8 cellular contexts compared by ENCODE assay signal in the genomic region with DNA sequence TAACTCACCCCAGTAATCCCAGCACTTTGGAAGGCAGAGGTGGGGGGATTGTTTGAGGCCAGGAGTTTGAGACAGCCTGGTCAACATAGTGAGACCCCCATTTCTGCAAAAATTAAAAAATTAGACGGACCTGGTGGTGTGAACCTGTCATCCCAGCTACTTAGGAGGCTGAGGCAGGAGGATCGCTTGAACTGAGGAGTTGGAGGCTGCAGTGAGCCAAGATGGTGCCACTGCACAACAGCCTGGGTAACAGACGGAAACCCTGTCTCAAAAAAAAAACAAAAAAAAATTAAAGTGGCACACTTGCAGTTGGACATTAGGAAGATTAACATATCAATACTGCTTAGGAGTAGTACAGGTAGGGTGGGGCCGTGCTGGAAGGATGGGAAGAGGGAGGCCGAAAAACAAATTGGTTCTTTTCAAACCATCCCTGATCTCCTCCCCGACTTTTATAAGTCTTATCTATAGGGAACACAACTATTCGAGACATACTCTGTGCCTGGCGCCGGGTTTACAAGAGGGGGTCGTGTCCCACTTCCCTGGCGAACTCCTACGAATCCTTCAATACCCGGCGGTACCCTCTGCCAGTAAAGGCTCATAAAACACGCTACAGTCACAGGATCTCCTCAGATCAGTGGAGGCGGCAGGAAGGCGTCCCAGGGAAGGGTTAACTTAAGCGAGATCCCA. TPM values are rescaled to one million over a fixed set of nuclear protein-coding genes. Genes with fewer than 3 reads are reported as not detected.
A peak's percentile ranks its signal among the peaks of the same experiment; 100 is the strongest.
DNase-seq lines count a peak whose midpoint lies in the region; ATAC-seq and TF ChIP-seq lines count a peak whose summit lies in the region.

No MANE protein-coding gene starts in this region.

- peaks cover 18 to 37% (median 28%) of the 10 kb centered on the region in 7 donors for H3K4me1 Mint-ChIP-seq in naive thymus-derived CD4-positive, alpha-beta T cell

- H3K9me3 Mint-ChIP-seq in naive thymus-derived CD4-positive, alpha-beta T cell, result peaks cover 0 to 3% (median 0%) of the 10 kb centered on the region in 11 donors

- no peaks in the 10 kb centered on the region for H3K9me3 ChIP-seq in naive thymus-derived CD4-positive, alpha-beta T cell (ENCODE audit: control insufficient read depth in 2 of 3, low read length in 3 of 3)

- no peak for ATAC-seq in naive thymus-derived CD4-positive, alpha-beta T cell
- ATAC-seq in activated CD4-positive, CD25-positive, alpha-beta regulatory T cell treated with anti-CD3 and anti-CD28 coated beads, Interleukin-2, amount 50 U/mL, for 24 hours, result no peak

- peak overlapping the region; percentile 88 for H3K27ac ChIP-seq in naive thymus-derived CD4-positive, alpha-beta T cell (ENCODE audit: low read depth, low read length)

- H3K27ac Mint-ChIP-seq in naive thymus-derived CD4-positive, alpha-beta T cell, result peak overlapping the region; percentile 97 to 99 (median 98)

- no peak for DNase-seq in AG09309 (ENCODE audit: low read depth)
- no peak for DNase-seq in LNCaP clone FGC (ENCODE audit: low read depth)
- DNase-seq in choroid plexus epithelial cell (ENCODE audit: low read depth), result no peak
- no peak for DNase-seq in naive thymus-derived CD4-positive, alpha-beta T cell
- DNase-seq in DMS153 treated with DMSO at 0.1 percent for 48 hours (lab: John Stamatoyannopoulos, UW; ENCODE audit: unreplicated experiment), result no peak
- DNase-seq in GM20000 (ENCODE audit: low spot score), result no peak
- DNase-seq in NCI-H1694 treated with DMSO at 0.1 percent for 48 hours (lab: John Stamatoyannopoulos, UW), result no peak

- POLR2A ChIA-PET in naive thymus-derived CD4-positive, alpha-beta T cell (lab: Charles Lee), result interaction anchor here (0.6 to 2.1 kb wide), 4 partner anchors 8 to 574 kb away, joined by 3 to 15 read pairs (median 8); a partner anchor contains a TSS

- CTCF ChIA-PET in naive thymus-derived CD4-positive, alpha-beta T cell (lab: Charles Lee), result no interaction called here

- peaks cover 0 to 23% (median 5%) of the 10 kb centered on the region in 3 experiments for H3K36me3 ChIP-seq in naive thymus-derived CD4-positive, alpha-beta T cell (ENCODE audit: control insufficient read depth in 2 of 3, insufficient read depth in 3 of 3, low read length in 3 of 3)

- peaks cover 12 to 19% of the 10 kb centered on the region in 2 donors for H3K4me1 ChIP-seq in naive thymus-derived CD4-positive, alpha-beta T cell (ENCODE audit: control insufficient read depth in 2 of 2, insufficient read depth in 2 of 2, low read length in 2 of 2)

- H3K27me3 ChIP-seq in naive thymus-derived CD4-positive, alpha-beta T cell (ENCODE audit: control insufficient read depth in 2 of 2, insufficient read depth in 2 of 2, low read length in 2 of 2), result no peaks in the 10 kb centered on the region

- no peaks in the 10 kb centered on the region for H3K27me3 Mint-ChIP-seq in naive thymus-derived CD4-positive, alpha-beta T cell

- intact Hi-C loops in naive thymus-derived CD4-positive, alpha-beta T cell (cut with micrococcal nuclease), result loop anchor here (1.0 to 2.0 kb wide), 8 partner anchors 9 to 555 kb away; a partner anchor contains a TSS

- H3K4me3 ChIP-seq in AG09309 (ENCODE audit: control insufficient read depth, low read depth, low read length), result peak overlapping the region; percentile 98
- H3K4me3 ChIP-seq in LNCaP clone FGC (ENCODE audit: low read depth, low read length), result peak overlapping the region; percentile 89
- H3K4me3 ChIP-seq in choroid plexus epithelial cell (ENCODE audit: low read depth, low read length), result peak overlapping the region; percentile 92
- H3K4me3 ChIP-seq in naive thymus-derived CD4-positive, alpha-beta T cell (ENCODE audit: low read length), result peak overlapping the region; percentile 100

- no peak for TF ChIP-seq CTCF in AG09309 (IDR thresholded peaks at IDR 0.05; ENCODE audit: control insufficient read depth, insufficient read depth, low read depth, low read length, missing control alignments)
- TF ChIP-seq CTCF in LNCaP clone FGC (IDR thresholded peaks at IDR 0.05; ENCODE audit: control insufficient read depth, extremely low read depth, insufficient read depth), result no peak
- TF ChIP-seq CTCF in choroid plexus epithelial cell (conservative IDR thresholded peaks at IDR 0.05; ENCODE audit: low read depth, low read length), result no peak
- no peak for TF ChIP-seq CTCF in GM20000 (IDR thresholded peaks at IDR 0.05; ENCODE audit: extremely low read depth, missing control alignments)

- peak overlapping the region; percentile 90 to 100 (median 98) for H3K4me3 Mint-ChIP-seq in naive thymus-derived CD4-positive, alpha-beta T cell

- peaks cover 0 to 9% (median 4%) of the 10 kb centered on the region in 5 donors for H3K36me3 Mint-ChIP-seq in naive thymus-derived CD4-positive, alpha-beta T cell

RNA-seq across cellular contexts. Expression of a gene that starts 0.6 kb away (rescaled TPM):
- 10 to 100 TPM; 39.5 to 68.1 (median 55.0) TPM for total RNA-seq in naive thymus-derived CD4-positive, alpha-beta T cell
- 10 to 100 TPM; 30.8 to 45.0 TPM for polyA plus RNA-seq in naive thymus-derived CD4-positive, alpha-beta T cell

RNA-seq across cellular contexts. Expression of a gene that starts 0.9 kb away (rescaled TPM):
- 10 to 100 TPM; 22.1 to 68.2 (median 40.3) TPM for total RNA-seq in naive thymus-derived CD4-positive, alpha-beta T cell
- polyA plus RNA-seq in naive thymus-derived CD4-positive, alpha-beta T cell, result 10 to 100 TPM; 21.5 to 22.3 TPM

RNA-seq across cellular contexts. Expression of a gene that starts 8.2 kb away (rescaled TPM):
- 1 to 10 TPM; 4.5 to 6.3 (median 5.8) TPM for total RNA-seq in naive thymus-derived CD4-positive, alpha-beta T cell
- 1 to 10 TPM; 1.5 to 2.3 TPM for polyA plus RNA-seq in naive thymus-derived CD4-positive, alpha-beta T cell

RNA-seq across cellular contexts. Expression of a gene that starts 17.1 kb away (rescaled TPM):
- 10 to 100 TPM in 3 of 5 experiments, 1 to 10 TPM in 2; 7.5 to 13.8 (median 11.0) TPM for total RNA-seq in naive thymus-derived CD4-positive, alpha-beta T cell
- polyA plus RNA-seq in naive thymus-derived CD4-positive, alpha-beta T cell, result 1 to 10 TPM; 2.6 to 5.1 TPM

RNA-seq across cellular contexts. Expression of a gene that starts 17.3 kb away (rescaled TPM):
- total RNA-seq in naive thymus-derived CD4-positive, alpha-beta T cell, result 100 to 1,000 TPM in 4 of 5 experiments, 10 to 100 TPM in 1; 80.3 to 263 (median 168) TPM
- 10 to 100 TPM; 29.5 to 49.9 TPM for polyA plus RNA-seq in naive thymus-derived CD4-positive, alpha-beta T cell
